In genomic region chr1:62903522-62903921, GRCh38 we compare ENCODE assay signal across 19 cellular contexts.
DNase-seq lines count a peak whose midpoint lies in the region; ATAC-seq and TF ChIP-seq lines count a peak whose summit lies in the region.
"Had no signal": no experiment of that assay in that cellular context is flagged by ENCODE, and none has a peak within 500 bp of the region (broad histone marks: within the 10 kb centered on the region; RNA-seq: fewer than 3 reads in every experiment).

No MANE protein-coding gene starts in this region.

- H3K9me3 Mint-ChIP-seq in HFFc6 (no peaks in the 10 kb centered on the region), neural progenitor cell (no peaks in the 10 kb centered on the region)
- H3K9me3 Mint-ChIP-seq: CD4-positive, alpha-beta memory T cell had no signal

- no peaks in the 10 kb centered on the region for H4K20me1 ChIP-seq in neural progenitor cell (ENCODE audit: low read depth)

- H3F3A ChIP-seq in neural progenitor cell (ENCODE audit: low read depth), result no peaks in the 10 kb centered on the region

- H3K27ac Mint-ChIP-seq in HFFc6 (no peak overlapping the region), neural progenitor cell (no peak overlapping the region)
- H3K27ac Mint-ChIP-seq: CD4-positive, alpha-beta memory T cell had no signal

- H3K4me1 Mint-ChIP-seq in HFFc6 (ENCODE audit: low read depth), result peaks cover 19% of the 10 kb centered on the region; the same call in 1 of the 2 replicates
- H3K4me1 Mint-ChIP-seq in neural progenitor cell, result peaks cover 10% of the 10 kb centered on the region

- 78 to 93% methylated on average over 12 of the region's 12 CpGs for WGBS in upper lobe of left lung, 2 donors

- H3K4me1 ChIP-seq in neural progenitor cell (no peaks in the 10 kb centered on the region), upper lobe of left lung (no peaks in the 10 kb centered on the region), breast epithelium (no peaks in the 10 kb centered on the region)
- H3K4me1 ChIP-seq: A549 had no signal

- ATAC-seq in upper lobe of left lung (ENCODE audit: low FRiP score in 2 of 2), result no peak
- no peak for ATAC-seq in GM19035 (IDR thresholded peaks at IDR 0.05; ENCODE audit: unreplicated experiment)
- ATAC-seq: A549 had no signal

- DNase-seq in HFFc6 (no peak), NCI-H146 (lab: John Stamatoyannopoulos, UW) (peak; percentile 68), neural progenitor cell (ENCODE audit: low spot score) (no peak), upper lobe of left lung (no peak), breast epithelium (ENCODE audit: low spot score in 2 of 2) (no peak)
- DNase-seq: 8988T; ACHN; AML-193; C1 segment of cervical spinal cord; Calu3; CD4-positive, alpha-beta memory T cell; COR-L47; DMS53; GF-D8; GOT3 had no signal

- TF ChIP-seq POLR2A in upper lobe of left lung (IDR thresholded peaks at IDR 0.05), result no peak
- TF ChIP-seq POLR2A in breast epithelium (IDR thresholded peaks at IDR 0.05), result no peak

- TF ChIP-seq EP300 in upper lobe of left lung (IDR thresholded peaks at IDR 0.05), result no peak

- intact Hi-C loops in breast epithelium (cut with DNase I; ENCODE audit: low total_unique reads), result no loop called here

- H3K4me3 ChIP-seq in neural progenitor cell (no peak overlapping the region), upper lobe of left lung (no peak overlapping the region), breast epithelium (no peak overlapping the region)
- H3K4me3 ChIP-seq: A549, HAP-1 had no signal

- no peaks in the 10 kb centered on the region for H3K27me3 ChIP-seq in neural progenitor cell
- no peaks in the 10 kb centered on the region for H3K27me3 ChIP-seq in upper lobe of left lung
- H3K27me3 ChIP-seq in breast epithelium, result no peaks in the 10 kb centered on the region

- H3K4me3 Mint-ChIP-seq in HFFc6 (peak overlapping the region; percentile 85; the same call in 1 of the 2 replicates), neural progenitor cell (no peak overlapping the region)
- H3K4me3 Mint-ChIP-seq: CD4-positive, alpha-beta memory T cell had no signal

- no peaks in the 10 kb centered on the region for H3K79me2 ChIP-seq in neural progenitor cell (ENCODE audit: low read depth)

- H3K9me3 ChIP-seq in neural progenitor cell (ENCODE audit: low read depth) (no peaks in the 10 kb centered on the region), upper lobe of left lung (no peaks in the 10 kb centered on the region), breast epithelium (no peaks in the 10 kb centered on the region)
- H3K9me3 ChIP-seq: A549, HAP-1 had no signal

- H3K27me3 Mint-ChIP-seq in HFFc6 (ENCODE audit: insufficient read depth) (peaks cover 2% of the 10 kb centered on the region; the same call in 1 of the 2 replicates), neural progenitor cell (ENCODE audit: insufficient read depth, low read depth) (no peaks in the 10 kb centered on the region)

- peak overlapping the region; percentile 5 for H2AFZ ChIP-seq in neural progenitor cell (replicated peaks)

- no peak overlapping the region for H3K4me2 ChIP-seq in neural progenitor cell
- H3K4me2 ChIP-seq: A549 had no signal

- H3K36me3 Mint-ChIP-seq in HFFc6 (ENCODE audit: low read depth) (no peaks in the 10 kb centered on the region), neural progenitor cell (no peaks in the 10 kb centered on the region)
- H3K36me3 Mint-ChIP-seq: CD4-positive, alpha-beta memory T cell had no signal

- peak overlapping the region; percentile 79; the same call in 1 of the 2 replicates for H3K27ac ChIP-seq in VCaP
- H3K27ac ChIP-seq in neural progenitor cell, result no peak overlapping the region
- no peak overlapping the region for H3K27ac ChIP-seq in upper lobe of left lung
- H3K27ac ChIP-seq in breast epithelium, result no peak overlapping the region
- H3K27ac ChIP-seq: A549 had no signal

- TF ChIP-seq CTCF in HFFc6 (IDR thresholded peaks at IDR 0.05) (no peak), VCaP (conservative IDR thresholded peaks at IDR 0.05) (no peak), neural progenitor cell (IDR thresholded peaks at IDR 0.05) (no peak), upper lobe of left lung (IDR thresholded peaks at IDR 0.05) (no peak), breast epithelium (IDR thresholded peaks at IDR 0.05) (no peak)

- H3K36me3 ChIP-seq in neural progenitor cell, result no peaks in the 10 kb centered on the region
- no peaks in the 10 kb centered on the region for H3K36me3 ChIP-seq in upper lobe of left lung
- H3K36me3 ChIP-seq in breast epithelium, result no peaks in the 10 kb centered on the region
- H3K36me3 ChIP-seq: HAP-1 had no signal

- H3K9ac ChIP-seq in neural progenitor cell, result no peak overlapping the region
